In genomic region chr12:92634730-92635129, GRCh38 we compare ENCODE assay signal across 19 cellular contexts.
"Had no signal": no experiment of that assay in that cellular context is flagged by ENCODE, and none has a peak within 500 bp of the region (broad histone marks: within the 10 kb centered on the region; RNA-seq: fewer than 3 reads in every experiment).

No MANE protein-coding gene starts in this region.

- H3K9me3 ChIP-seq: gastroesophageal sphincter, heart left ventricle, prostate gland, right atrium auricular region, spleen, thoracic aorta, tibial nerve, upper lobe of left lung had no signal

- H3K27ac ChIP-seq: epithelial cell of prostate, foreskin keratinocyte, gastroesophageal sphincter, heart left ventricle, hepatocyte, neural progenitor cell, prostate gland, right atrium auricular region, skin epidermis, spleen, thoracic aorta, tibial nerve, upper lobe of left lung had no signal

- DNase-seq: effector CD8-positive, alpha-beta T cell; endodermal cell; foreskin keratinocyte; heart left ventricle; kidney; naive thymus-derived CD4-positive, alpha-beta T cell; spleen; stimulated activated naive B cell treated with anti-CD40 and anti-IgM and Interleukin-4, amounts not matched to agents 10 μg/mL and 1 μg/mL and 100 μg/mL, for 72 hours; upper lobe of left lung had no signal

- H3K27me3 ChIP-seq: foreskin keratinocyte, gastroesophageal sphincter, heart left ventricle, hepatocyte, neural progenitor cell, right atrium auricular region, spleen, tibial nerve, upper lobe of left lung had no signal

- H2AFZ ChIP-seq: hepatocyte had no signal

- H3K9ac ChIP-seq: neural progenitor cell had no signal

- H3K4me2 ChIP-seq: hepatocyte, neural progenitor cell had no signal

- H3K4me1 ChIP-seq: foreskin keratinocyte, heart left ventricle, neural progenitor cell, prostate gland, right atrium auricular region, tibial nerve had no signal

- H3K79me2 ChIP-seq: hepatocyte had no signal

- H3K36me3 ChIP-seq: gastroesophageal sphincter, heart left ventricle, neural progenitor cell, prostate gland, right atrium auricular region, spleen, thoracic aorta, tibial nerve, upper lobe of left lung had no signal

- H3K4me3 ChIP-seq: gastroesophageal sphincter, heart left ventricle, hepatocyte, lung, neural progenitor cell, prostate gland, right atrium auricular region, skin epidermis, spleen, thoracic aorta, tibial nerve, upper lobe of left lung had no signal
